In the genomic region with DNA sequence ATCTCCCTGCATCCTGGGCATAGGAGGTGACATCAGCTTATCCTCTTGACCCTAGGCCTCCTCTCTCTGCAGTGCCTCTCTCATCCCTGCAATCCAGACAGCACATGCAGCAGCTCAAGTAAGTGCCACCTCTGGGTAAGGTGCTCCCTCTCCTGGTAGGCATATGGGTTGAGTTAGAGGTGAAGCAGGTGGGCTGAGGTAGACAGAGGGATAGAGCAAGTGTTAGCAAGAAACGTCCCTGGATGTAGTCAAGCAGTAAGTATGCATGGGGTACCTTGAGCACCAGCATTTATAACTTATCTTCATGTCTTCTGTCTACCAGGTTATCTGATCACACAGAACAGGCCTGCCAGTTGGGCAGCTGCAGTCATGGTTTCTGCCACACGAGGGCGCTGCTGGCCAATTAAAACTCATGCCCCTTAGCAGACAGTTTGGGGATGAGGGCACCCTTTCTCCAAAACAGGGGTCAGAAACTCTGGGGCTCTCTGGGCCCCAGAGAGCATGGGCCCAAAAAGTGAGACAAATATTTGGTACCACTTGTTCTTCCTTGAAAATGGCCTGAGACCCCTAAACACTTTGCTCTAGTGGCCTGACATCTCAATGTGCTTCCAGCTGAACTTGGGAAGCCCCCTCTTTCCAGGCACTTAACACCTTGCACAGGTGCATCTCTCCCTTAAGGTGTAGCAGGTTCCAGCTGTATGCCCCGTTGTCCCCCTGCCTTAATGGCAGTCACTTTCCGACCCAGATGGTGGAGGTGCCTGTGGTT, we compare ENCODE assay signal across 8 cellular contexts. TPM values are rescaled to one million over a fixed set of nuclear protein-coding genes. Genes with fewer than 3 reads are reported as not detected.
DNase-seq lines count a peak whose midpoint lies in the region; ATAC-seq lines count a peak whose summit lies in the region.

No MANE protein-coding gene starts in this region.

- CTCF ChIA-PET in activated CD4-positive, alpha-beta memory T cell treated with anti-CD3 and anti-CD28 coated beads, Interleukin-2, amount 10 ng/mL, durations not matched to agents 7 days and 5 days (lab: Charles Lee): interaction anchor here (0.6 to 8.2 kb wide), 21 partner anchors 8 to 341 kb away, joined by 3 to 99 read pairs (median 5); partner anchors contain the start of gene MIEN1

- H3K36me3 Mint-ChIP-seq in activated CD4-positive, alpha-beta memory T cell treated with anti-CD3 and anti-CD28 coated beads, Interleukin-2, amount 10 ng/mL, durations not matched to agents 7 days and 5 days (ENCODE audit: low read depth): peaks cover 38% of the 10 kb centered on the region

- POLR2A ChIA-PET in activated CD4-positive, alpha-beta memory T cell treated with anti-CD3 and anti-CD28 coated beads, Interleukin-2, amount 10 ng/mL, durations not matched to agents 7 days and 5 days (lab: Charles Lee): interaction anchor here (0.7 to 0.8 kb wide), 3 partner anchors 30 to 415 kb away, joined by 3 to 4 read pairs (median 3); partner anchors contain the start of gene GSDMA

- no peaks in the 10 kb centered on the region for H3K4me1 Mint-ChIP-seq in activated CD4-positive, alpha-beta memory T cell treated with anti-CD3 and anti-CD28 coated beads, Interleukin-2, amount 10 ng/mL, durations not matched to agents 7 days and 5 days

- H3K27me3 Mint-ChIP-seq in activated CD4-positive, alpha-beta memory T cell treated with anti-CD3 and anti-CD28 coated beads, Interleukin-2, amount 10 ng/mL, durations not matched to agents 7 days and 5 days: no peaks in the 10 kb centered on the region

- no peak overlapping the region for H3K4me3 Mint-ChIP-seq in activated CD4-positive, alpha-beta memory T cell treated with anti-CD3 and anti-CD28 coated beads, Interleukin-2, amount 10 ng/mL, durations not matched to agents 7 days and 5 days

- DNase-seq in NCI-H748 (lab: John Stamatoyannopoulos, UW; ENCODE audit: unreplicated experiment): peak; percentile 41
- DNase-seq in NCI-H748 treated with DMSO at 0.1 percent for 48 hours (lab: John Stamatoyannopoulos, UW): no peak
- DNase-seq in NCI-H2227 (lab: John Stamatoyannopoulos, UW; ENCODE audit: unreplicated experiment): peak; percentile 64
- peak; percentile 79 for DNase-seq in activated CD4-positive, alpha-beta memory T cell treated with anti-CD3 and anti-CD28 coated beads, Interleukin-2, amount 10 ng/mL, durations not matched to agents 7 days and 5 days
- peak; percentile 71 for DNase-seq in effector CD4-positive, alpha-beta T cell
- peak; percentile 89 for DNase-seq in mesenteric fat pad (ENCODE audit: low spot score)
- peak; percentile 54 to 64 for DNase-seq in stimulated activated CD8-positive, alpha-beta memory T cell treated with anti-CD3 and anti-CD28 coated beads, Interleukin-4, amount 100 ng/mL, for 1 hour (ENCODE audit: low read depth in 2 of 2, low spot score in 1 of 2)

- H3K27ac Mint-ChIP-seq in activated CD4-positive, alpha-beta memory T cell treated with anti-CD3 and anti-CD28 coated beads, Interleukin-2, amount 10 ng/mL, durations not matched to agents 7 days and 5 days: no peak overlapping the region

- no peak for ATAC-seq in GM18520 (IDR thresholded peaks at IDR 0.05; ENCODE audit: unreplicated experiment)

- H3K9me3 Mint-ChIP-seq in activated CD4-positive, alpha-beta memory T cell treated with anti-CD3 and anti-CD28 coated beads, Interleukin-2, amount 10 ng/mL, durations not matched to agents 7 days and 5 days: no peaks in the 10 kb centered on the region

RNA-seq across cellular contexts. Expression of gene NEUROD2, which starts 59.8 kb away (rescaled TPM):
- total RNA-seq in activated CD4-positive, alpha-beta memory T cell treated with anti-CD3 and anti-CD28 coated beads, Interleukin-2, amount 10 ng/mL, durations not matched to agents 7 days and 5 days: not detected
- total RNA-seq in mesenteric fat pad: not detected
